ENCODE assay signal across 8 cellular contexts in the genomic region with DNA sequence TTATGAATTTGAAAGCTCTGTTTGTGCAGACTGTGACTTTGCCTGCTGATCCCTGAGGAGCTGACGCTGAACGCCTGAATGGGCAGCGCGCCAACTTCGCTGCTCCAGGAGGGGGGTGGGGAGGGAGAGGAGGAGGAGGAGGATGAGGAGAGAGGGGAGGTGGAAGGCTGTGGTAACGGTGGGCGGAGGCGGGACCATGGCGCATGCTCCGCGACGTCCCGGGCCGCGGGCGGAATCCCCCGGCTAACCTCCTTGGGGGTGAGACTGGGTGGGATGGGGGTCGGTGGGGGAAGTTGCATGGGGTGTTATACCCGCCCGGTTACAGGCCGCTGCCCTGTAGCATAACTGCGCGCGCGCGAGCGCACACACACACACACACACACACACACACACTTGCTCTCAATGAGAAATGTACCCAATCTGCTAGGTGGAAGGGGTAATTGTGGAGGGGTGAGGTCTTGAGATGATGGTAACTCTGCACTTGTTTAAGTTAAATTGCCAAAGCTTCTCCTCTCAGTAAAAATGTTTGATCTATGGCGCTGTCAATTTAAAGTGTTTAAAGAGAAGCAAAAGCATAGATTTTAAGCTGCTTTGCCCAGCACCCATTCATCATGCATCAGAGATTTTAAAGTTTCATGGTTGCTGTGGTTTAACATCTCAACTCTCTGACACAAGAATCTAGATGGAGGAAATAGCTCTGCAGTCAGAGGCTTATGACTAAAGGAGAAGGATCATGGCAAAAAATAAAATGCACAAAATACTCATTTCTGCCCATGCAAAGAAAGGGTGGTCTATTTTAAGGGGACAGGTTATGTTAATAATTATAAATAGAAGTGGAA.
DNase-seq lines count a peak whose midpoint lies in the region; ATAC-seq and TF ChIP-seq lines count a peak whose summit lies in the region.

No MANE protein-coding gene starts in this region.

- no peak overlapping the region for H3K14ac ChIP-seq in H9 (ENCODE audit: insufficient read depth, low read length)

- H4K91ac ChIP-seq in H9 (ENCODE audit: insufficient read length, low read depth, low read length), result no peak overlapping the region

- no peak overlapping the region for H2BK120ac ChIP-seq in H9 (ENCODE audit: low read depth, low read length, poor library complexity, severe bottlenecking)

- peaks cover 5 to 8% of the 10 kb centered on the region in 2 experiments; a peak in 2 of 5 replicates for H3K9me3 Mint-ChIP-seq in H9

- H3K4ac ChIP-seq in H9 (ENCODE audit: low read depth, low read length), result no peak overlapping the region

- H3K56ac ChIP-seq in H9 (ENCODE audit: insufficient read length, low read depth, low read length), result no peak overlapping the region

- H3K9me3 ChIP-seq in H9 (ENCODE audit: control insufficient read depth, low read depth, low read length), result no peaks in the 10 kb centered on the region

- H3K4me3 Mint-ChIP-seq in H9, result peak overlapping the region; percentile 62 to 88

- H3K27ac Mint-ChIP-seq in H9, result no peak overlapping the region

- H2AFZ ChIP-seq in H9 (ENCODE audit: low read length), result no peak overlapping the region

- peaks cover 21 to 34% of the 10 kb centered on the region in 2 experiments for H3K4me1 Mint-ChIP-seq in H9

- H3K18ac ChIP-seq in H9 (ENCODE audit: insufficient read length, low read depth, low read length), result no peak overlapping the region

- peaks cover 6% of the 10 kb centered on the region for H3K23me2 ChIP-seq in H9 (ENCODE audit: insufficient read length, low read depth, low read length, poor library complexity, severe bottlenecking)

- no peak overlapping the region for H3K23ac ChIP-seq in H9 (ENCODE audit: insufficient read length, low read depth, low read length)

- intact Hi-C loops in Right ventricle myocardium superior (cut with DNase I), result no loop called here

- peak overlapping the region; percentile 58 for H3K4me3 ChIP-seq in GM12864 (ENCODE audit: low read depth, low read length)

- ATAC-seq in Right ventricle myocardium superior (ENCODE audit: poor library complexity) (peak; percentile 93), omental fat pad (ENCODE audit: low FRiP score) (peak; percentile 50), GM21526 (IDR thresholded peaks at IDR 0.05; ENCODE audit: low FRiP score, unreplicated experiment) (no peak)

- H2BK12ac ChIP-seq in H9 (ENCODE audit: insufficient read length, low read depth, low read length), result no peak overlapping the region

- H3K27ac ChIP-seq in H9 (ENCODE audit: insufficient read length, low read depth, low read length), result no peak overlapping the region

- no peak overlapping the region for H3K9ac ChIP-seq in H9 (ENCODE audit: extremely low read depth, insufficient read length, low read length)

- WGBS in H9 (ENCODE audit: extremely low coverage, insufficient read length, low lambda C conversion rate), result no CpG with 5 or more reads among the region's 28 CpGs

- no peak overlapping the region for H2BK15ac ChIP-seq in H9 (ENCODE audit: low read depth, low read length)

- H3K36me3 Mint-ChIP-seq in H9 (ENCODE audit: insufficient read depth in 1 of 3, low read depth in 3 of 3), result no peaks in the 10 kb centered on the region

- no peak overlapping the region for H2AK5ac ChIP-seq in H9 (ENCODE audit: insufficient read length, low read length)

- peaks cover 65% of the 10 kb centered on the region for H3K27me3 ChIP-seq in H9 (ENCODE audit: insufficient read depth, low read length)

- peak; percentile 53 for DNase-seq in GM12864 (ENCODE audit: low read depth)
- DNase-seq in H9, result peak; percentile 83
- peak; percentile 75 for DNase-seq in NCI-H2029 (lab: John Stamatoyannopoulos, UW)
- DNase-seq in activated naive CD4-positive, alpha-beta T cell treated with anti-CD3 and anti-CD28 coated beads, Interleukin-2, amount 50 U/mL, for 16 hours, result peak; percentile 32
- peak; percentile 74 for DNase-seq in Right ventricle myocardium superior
- no peak for DNase-seq in omental fat pad (ENCODE audit: low spot score)
- DNase-seq in SHP77 (lab: John Stamatoyannopoulos, UW), result no peak

- no peak overlapping the region for H2BK20ac ChIP-seq in H9 (ENCODE audit: low read depth, low read length, poor library complexity, severe bottlenecking)

- H3T11ph ChIP-seq in H9 (ENCODE audit: low read length), result no peak overlapping the region

- H3K79me1 ChIP-seq in H9 (ENCODE audit: insufficient read depth, low read depth, low read length, poor library complexity, severe bottlenecking), result no peaks in the 10 kb centered on the region

- peaks cover 1% of the 10 kb centered on the region for H3K4me1 ChIP-seq in H9 (ENCODE audit: insufficient read depth, low read length)

- peaks cover 2% of the 10 kb centered on the region for H4K20me1 ChIP-seq in H9 (ENCODE audit: control insufficient read depth, insufficient read depth, insufficient read length)

- H3K27me3 Mint-ChIP-seq in H9 (ENCODE audit: low read depth), result peaks cover 99% of the 10 kb centered on the region

- peak overlapping the region; percentile 82 for H3K4me2 ChIP-seq in H9 (ENCODE audit: insufficient read depth, insufficient read length, low read length)

- H4K8ac ChIP-seq in H9 (replicated peaks; ENCODE audit: insufficient read length, low read depth, low read length), result no peak overlapping the region

- H4K5ac ChIP-seq in H9 (ENCODE audit: insufficient read length, low read depth, low read length), result no peak overlapping the region

- TF ChIP-seq CTCF in GM12864 (IDR thresholded peaks at IDR 0.05; ENCODE audit: low read depth, low read length, missing control alignments), result no peak
- TF ChIP-seq CTCF in H9 (conservative IDR thresholded peaks at IDR 0.05), result no peak
- no peak for TF ChIP-seq CTCF in omental fat pad (IDR thresholded peaks at IDR 0.05)

- no peak overlapping the region for H2BK5ac ChIP-seq in H9 (ENCODE audit: insufficient read length, low read length)

- H3K79me2 ChIP-seq in H9 (ENCODE audit: insufficient read depth, low read length), result no peaks in the 10 kb centered on the region

Comparison
In these comparisons a context has a peak if more than half of its experiments do, and no peak if none do; other contexts are left out.
1. DNase-seq: peak in GM12864 (single experiment), H9 (single experiment), NCI-H2029 (single experiment), activated naive CD4-positive, alpha-beta T cell treated with anti-CD3 and anti-CD28 coated beads, Interleukin-2, amount 50 U/mL, for 16 hours (single experiment) and Right ventricle myocardium superior (single experiment); none in omental fat pad (single experiment) and SHP77 (0 of 2).